Comparison of ENCODE assay signal across 33 cellular contexts in the genomic region with DNA sequence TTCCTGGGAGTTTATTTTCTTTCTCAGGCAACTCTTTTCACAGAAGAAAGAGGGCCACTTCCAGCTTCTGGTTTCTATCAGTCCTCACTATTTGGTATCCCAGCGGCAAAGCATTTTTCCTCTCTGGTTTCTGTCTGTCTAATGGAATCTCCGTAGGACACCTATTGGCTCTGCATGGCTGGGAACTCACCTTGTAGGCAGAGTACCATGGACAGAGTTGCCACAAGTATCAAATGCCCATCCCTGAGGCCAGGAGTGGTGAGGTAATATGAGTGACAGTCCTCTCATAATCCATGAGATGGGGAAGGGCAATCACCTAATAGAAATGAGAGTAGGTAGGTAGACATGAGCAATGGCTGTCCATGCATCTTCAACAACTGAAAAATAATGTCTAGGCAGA.
DNase-seq lines count a peak whose midpoint lies in the region; ATAC-seq and TF ChIP-seq lines count a peak whose summit lies in the region.
"Had no signal": no experiment of that assay in that cellular context is flagged by ENCODE, and none has a peak within 500 bp of the region (broad histone marks: within the 10 kb centered on the region; RNA-seq: fewer than 3 reads in every experiment).

No MANE protein-coding gene starts in this region.

- no peaks in the 10 kb centered on the region for H3K9me3 Mint-ChIP-seq in GM23338
- H3K9me3 Mint-ChIP-seq: CD8-positive, alpha-beta T cell had no signal

- peaks cover 14% of the 10 kb centered on the region for H3K9me2 ChIP-seq in GM23338 (ENCODE audit: insufficient read depth)

- H3K79me2 ChIP-seq in GM23338 (replicated peaks; ENCODE audit: insufficient read depth) (0 out of 2 replicates have a peak, but pooled peaks cover 5% of the 10 kb centered on the region), osteoblast (ENCODE audit: insufficient read depth, low read length) (no peaks in the 10 kb centered on the region)

- no peak overlapping the region for H3K27ac Mint-ChIP-seq in GM23338
- H3K27ac Mint-ChIP-seq: B cell; CD14-positive monocyte; CD4-positive, alpha-beta memory T cell; CD4-positive, alpha-beta T cell; CD4-positive, CD25-positive, alpha-beta regulatory T cell; CD8-positive, alpha-beta memory T cell; CD8-positive, alpha-beta T cell had no signal

- H3K27me3 ChIP-seq in cardiac muscle cell (no peaks in the 10 kb centered on the region), GM23338 (ENCODE audit: insufficient read depth) (no peaks in the 10 kb centered on the region), osteoblast (ENCODE audit: insufficient read depth, low read length) (no peaks in the 10 kb centered on the region)
- H3K27me3 ChIP-seq: BE2C, BLaER1 had no signal

- H2AFZ ChIP-seq in GM23338 (no peak overlapping the region), osteoblast (ENCODE audit: low read length) (no peak overlapping the region)

- no peaks in the 10 kb centered on the region for H3F3A ChIP-seq in GM23338 (replicated peaks; ENCODE audit: low read depth)

- H3K27me3 Mint-ChIP-seq in GM23338 (ENCODE audit: insufficient read depth, low read depth, poor library complexity) = no peaks in the 10 kb centered on the region
- H3K27me3 Mint-ChIP-seq: B cell; CD4-positive, alpha-beta memory T cell; CD4-positive, alpha-beta T cell; CD4-positive, CD25-positive, alpha-beta regulatory T cell; CD8-positive, alpha-beta memory T cell had no signal

- intact Hi-C loops in Right ventricle myocardium inferior (cut with DNase I) = no loop called here

- H3K27ac ChIP-seq in cardiac muscle cell = peak overlapping the region; percentile 17
- no peak overlapping the region for H3K27ac ChIP-seq in GM23338 (ENCODE audit: low read depth)
- H3K27ac ChIP-seq in osteoblast (ENCODE audit: low read depth, low read length) = no peak overlapping the region
- H3K27ac ChIP-seq: 22Rv1; A549; BLaER1; BLaER1 treated with 17β-estradiol and CSF1 and Interleukin-3, amounts not matched to agents 10 nM and 100 nM; C4-2B had no signal

- DNase-seq in cardiac muscle cell (ENCODE audit: low read depth in 1 of 2, low spot score in 1 of 2) = peak in 1 of 2 donors; percentile 18
- DNase-seq in Right ventricle myocardium inferior (ENCODE audit: missing footprints) = no peak
- DNase-seq in GM23338 (ENCODE audit: low spot score) = no peak
- DNase-seq in HuH-7.5 (ENCODE audit: low spot score) = no peak
- DNase-seq in osteoblast (ENCODE audit: insufficient read length, low spot score, missing footprints) = no peak
- DNase-seq: 8988T; ACHN; AML-193; BE2C; C1 segment of cervical spinal cord; Caco-2; Calu3; CD4-positive, alpha-beta memory T cell; CD4-positive, alpha-beta T cell; CD4-positive, CD25-positive, alpha-beta regulatory T cell; CD8-positive, alpha-beta memory T cell; CD8-positive, alpha-beta T cell; COR-L47; DMS 273 treated with DMSO at 0.1 percent for 48 hours; DMS153; DMS53; DMS79; DMS79 treated with DMSO at 0.1 percent for 48 hours; DND-41; EL had no signal

- no peak overlapping the region for H3K4me3 ChIP-seq in cardiac muscle cell
- no peak overlapping the region for H3K4me3 ChIP-seq in GM23338
- H3K4me3 ChIP-seq in osteoblast (ENCODE audit: insufficient read depth, low read length) = no peak overlapping the region
- H3K4me3 ChIP-seq: A549; BLaER1; BLaER1 treated with 17β-estradiol and CSF1 and Interleukin-3, amounts not matched to agents 10 nM and 100 nM had no signal

- no peak overlapping the region for H3K4me3 Mint-ChIP-seq in GM23338
- H3K4me3 Mint-ChIP-seq: B cell; CD14-positive monocyte; CD4-positive, alpha-beta memory T cell; CD4-positive, alpha-beta T cell; CD4-positive, CD25-positive, alpha-beta regulatory T cell; CD8-positive, alpha-beta memory T cell; CD8-positive, alpha-beta T cell had no signal

- H3K4me1 Mint-ChIP-seq in GM23338 = peaks cover 11% of the 10 kb centered on the region
- H3K4me1 Mint-ChIP-seq: B cell; CD4-positive, alpha-beta memory T cell; CD4-positive, CD25-positive, alpha-beta regulatory T cell; CD8-positive, alpha-beta memory T cell had no signal

- H3K4me1 ChIP-seq in cardiac muscle cell (ENCODE audit: low read depth) = no peaks in the 10 kb centered on the region
- no peaks in the 10 kb centered on the region; the same call in 1 of the 2 replicates for H3K4me1 ChIP-seq in GM23338 (ENCODE audit: insufficient read depth)
- H3K4me1 ChIP-seq in osteoblast (ENCODE audit: insufficient read depth, low read length) = no peaks in the 10 kb centered on the region
- H3K4me1 ChIP-seq: A549, BE2C, Caco-2 had no signal

- H3K36me3 ChIP-seq in cardiac muscle cell (no peaks in the 10 kb centered on the region), GM23338 (ENCODE audit: insufficient read depth) (no peaks in the 10 kb centered on the region), osteoblast (ENCODE audit: insufficient read depth, low read length) (no peaks in the 10 kb centered on the region)
- H3K36me3 ChIP-seq: BE2C; BLaER1; BLaER1 treated with 17β-estradiol and CSF1 and Interleukin-3, amounts not matched to agents 10 nM and 100 nM had no signal

- no peaks in the 10 kb centered on the region for H4K20me1 ChIP-seq in GM23338 (replicated peaks; ENCODE audit: insufficient read depth)
- H4K20me1 ChIP-seq in osteoblast (ENCODE audit: insufficient read depth, low read length) = no peaks in the 10 kb centered on the region
- H4K20me1 ChIP-seq: BLaER1; BLaER1 treated with 17β-estradiol and CSF1 and Interleukin-3, amounts not matched to agents 10 nM and 100 nM had no signal

- no peak for TF ChIP-seq RAD21 in Ishikawa (IDR thresholded peaks at IDR 0.05; ENCODE audit: low read depth)

- TF ChIP-seq EP300 in Ishikawa (IDR thresholded peaks at IDR 0.05; ENCODE audit: borderline replicate concordance) = no peak

- ATAC-seq in Right ventricle myocardium inferior = no peak
- no peak for ATAC-seq in GM23338
- ATAC-seq: A549; CD8-positive, alpha-beta T cell had no signal

- no peaks in the 10 kb centered on the region for H3K9me3 ChIP-seq in cardiac muscle cell (ENCODE audit: low read depth)
- H3K9me3 ChIP-seq in osteoblast (ENCODE audit: low read depth, low read length) = no peaks in the 10 kb centered on the region
- H3K9me3 ChIP-seq: A549; BE2C; BLaER1; BLaER1 treated with 17β-estradiol and CSF1 and Interleukin-3, amounts not matched to agents 10 nM and 100 nM; Caco-2 had no signal

- H3K4me2 ChIP-seq in GM23338 (no peak overlapping the region), osteoblast (ENCODE audit: insufficient read depth, low read length) (no peak overlapping the region)
- H3K4me2 ChIP-seq: A549; BLaER1; BLaER1 treated with 17β-estradiol and CSF1 and Interleukin-3, amounts not matched to agents 10 nM and 100 nM had no signal

- H3K36me3 Mint-ChIP-seq in GM23338 (ENCODE audit: low read depth) = no peaks in the 10 kb centered on the region
- H3K36me3 Mint-ChIP-seq: CD14-positive monocyte; CD4-positive, alpha-beta memory T cell; CD4-positive, CD25-positive, alpha-beta regulatory T cell; CD8-positive, alpha-beta memory T cell; CD8-positive, alpha-beta T cell had no signal

- TF ChIP-seq CTCF in cardiac muscle cell (IDR thresholded peaks at IDR 0.05; ENCODE audit: low read depth, low read length) = no peak
- TF ChIP-seq CTCF in GM23338 (conservative IDR thresholded peaks at IDR 0.05; ENCODE audit: low read depth in 2 of 2) = no peak
- TF ChIP-seq CTCF in osteoblast (IDR thresholded peaks at IDR 0.05; ENCODE audit: extremely low read depth, low read depth, low read length) = no peak

TF ChIP-seq in Ishikawa, 13 proteins besides CTCF, POLR2A, EP300 and RAD21:
- TF ChIP-seq TCF12 (IDR thresholded peaks at IDR 0.05; ENCODE audit: low read depth) = no peak
- TF ChIP-seq, protein P1, sequence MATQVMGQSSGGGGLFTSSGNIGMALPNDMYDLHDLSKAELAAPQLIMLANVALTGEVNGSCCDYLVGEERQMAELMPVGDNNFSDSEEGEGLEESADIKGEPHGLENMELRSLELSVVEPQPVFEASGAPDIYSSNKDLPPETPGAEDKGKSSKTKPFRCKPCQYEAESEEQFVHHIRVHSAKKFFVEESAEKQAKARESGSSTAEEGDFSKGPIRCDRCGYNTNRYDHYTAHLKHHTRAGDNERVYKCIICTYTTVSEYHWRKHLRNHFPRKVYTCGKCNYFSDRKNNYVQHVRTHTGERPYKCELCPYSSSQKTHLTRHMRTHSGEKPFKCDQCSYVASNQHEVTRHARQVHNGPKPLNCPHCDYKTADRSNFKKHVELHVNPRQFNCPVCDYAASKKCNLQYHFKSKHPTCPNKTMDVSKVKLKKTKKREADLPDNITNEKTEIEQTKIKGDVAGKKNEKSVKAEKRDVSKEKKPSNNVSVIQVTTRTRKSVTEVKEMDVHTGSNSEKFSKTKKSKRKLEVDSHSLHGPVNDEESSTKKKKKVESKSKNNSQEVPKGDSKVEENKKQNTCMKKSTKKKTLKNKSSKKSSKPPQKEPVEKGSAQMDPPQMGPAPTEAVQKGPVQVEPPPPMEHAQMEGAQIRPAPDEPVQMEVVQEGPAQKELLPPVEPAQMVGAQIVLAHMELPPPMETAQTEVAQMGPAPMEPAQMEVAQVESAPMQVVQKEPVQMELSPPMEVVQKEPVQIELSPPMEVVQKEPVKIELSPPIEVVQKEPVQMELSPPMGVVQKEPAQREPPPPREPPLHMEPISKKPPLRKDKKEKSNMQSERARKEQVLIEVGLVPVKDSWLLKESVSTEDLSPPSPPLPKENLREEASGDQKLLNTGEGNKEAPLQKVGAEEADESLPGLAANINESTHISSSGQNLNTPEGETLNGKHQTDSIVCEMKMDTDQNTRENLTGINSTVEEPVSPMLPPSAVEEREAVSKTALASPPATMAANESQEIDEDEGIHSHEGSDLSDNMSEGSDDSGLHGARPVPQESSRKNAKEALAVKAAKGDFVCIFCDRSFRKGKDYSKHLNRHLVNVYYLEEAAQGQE (IDR thresholded peaks at IDR 0.05; ENCODE audit: low read depth) = peak; percentile 68
